8 cellular contexts compared by ENCODE assay signal in genomic region chr13:114281351-114282142, GRCh38. TPM values are rescaled to one million over a fixed set of nuclear protein-coding genes. Genes with fewer than 3 reads are reported as not detected.
DNase-seq lines count a peak whose midpoint lies in the region; ATAC-seq, FAIRE-seq and TF ChIP-seq lines count a peak whose summit lies in the region.

A gene with protein sequence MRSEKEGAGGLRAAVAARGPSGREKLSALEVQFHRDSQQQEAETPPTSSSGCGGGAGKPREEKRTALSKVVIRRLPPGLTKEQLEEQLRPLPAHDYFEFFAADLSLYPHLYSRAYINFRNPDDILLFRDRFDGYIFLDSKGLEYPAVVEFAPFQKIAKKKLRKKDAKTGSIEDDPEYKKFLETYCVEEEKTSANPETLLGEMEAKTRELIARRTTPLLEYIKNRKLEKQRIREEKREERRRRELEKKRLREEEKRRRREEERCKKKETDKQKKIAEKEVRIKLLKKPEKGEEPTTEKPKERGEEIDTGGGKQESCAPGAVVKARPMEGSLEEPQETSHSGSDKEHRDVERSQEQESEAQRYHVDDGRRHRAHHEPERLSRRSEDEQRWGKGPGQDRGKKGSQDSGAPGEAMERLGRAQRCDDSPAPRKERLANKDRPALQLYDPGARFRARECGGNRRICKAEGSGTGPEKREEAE (plus strand): TSS chr13:114281601. CDS start chr13:114281640, 39 bp downstream.

- H3K36me3 ChIP-seq in prostate gland, result no peaks in the 10 kb centered on the region

- peak within 1 kb of the TSS; percentile 60 to 84 for H3K4me3 ChIP-seq in prostate gland

- intact Hi-C loops in T-helper 1 cell treated with Interleukin-12 subunit alpha and Interleukin-12 subunit beta and Interleukin-4 antibody, amounts not matched to agents 30 ng/mL and 1 ng/mL, for 36 hours (cut with micrococcal nuclease), result loop anchor here (1.0 kb wide), 3 partner anchors 33 to 464 kb away; partner anchors contain the start of gene CHAMP1
- intact Hi-C loops in left cardiac atrium (cut with DNase I) (no loop called here), prostate gland (cut with DNase I) (no loop called here)

- H3K27ac ChIP-seq in prostate gland, result peak within 1 kb of the TSS; percentile 92 to 98

- under 1% methylated on average over 41 of the region's 99 CpGs for WGBS in prostate gland

- peak in 1 of 4 experiments; percentile 9 for TF ChIP-seq CTCF in prostate gland (IDR thresholded peaks at IDR 0.05)

- DNase-seq in GM12891 (ENCODE audit: insufficient read length, low spot score) (peak; percentile 77), NCI-H1417 treated with DMSO at 0.1 percent for 48 hours (lab: John Stamatoyannopoulos, UW) (peak; percentile 90), amniotic epithelial cell (ENCODE audit: low read depth) (peak; percentile 85), left cardiac atrium (peak; percentile 90), prostate gland (ENCODE audit: low spot score) (peak; percentile 86), ureter (ENCODE audit: low spot score) (peak; percentile 91)

- H3K4me1 ChIP-seq in prostate gland (replicated peaks), result peaks cover 3% of the 10 kb centered on the region

- peak; percentile 75 for ATAC-seq in HG02763 (IDR thresholded peaks at IDR 0.05; ENCODE audit: unreplicated experiment)
- peak; percentile 94 to 96 for ATAC-seq in left cardiac atrium

- no peaks in the 10 kb centered on the region for H3K27me3 ChIP-seq in prostate gland (replicated peaks; ENCODE audit: insufficient read depth)

- TF ChIP-seq POLR2A in GM12891 (IDR thresholded peaks at IDR 0.05; ENCODE audit: low read depth, low read length) (peak; percentile 83), prostate gland (IDR thresholded peaks at IDR 0.05) (peak; percentile 72)

- H3K9me3 ChIP-seq in prostate gland, result no peaks in the 10 kb centered on the region

- FAIRE-seq in GM12891 (lab: Jason Lieb, UNC), result peak; percentile 92

TF ChIP-seq in GM12891, 5 proteins besides CTCF, POLR2A, EP300 and RAD21:
- TF ChIP-seq POLR2AphosphoS5 (IDR thresholded peaks at IDR 0.05; ENCODE audit: low read depth, low read length) (peak; percentile 88), POU2F2 (IDR thresholded peaks at IDR 0.05; ENCODE audit: low read depth, low read length) (0 out of 2 replicates have a peak, but pooled peaks have one; percentile 5), TAF1 (IDR thresholded peaks at IDR 0.05; ENCODE audit: low read depth, low read length) (no peak), PAX5 (IDR thresholded peaks at IDR 0.05; ENCODE audit: insufficient read depth, low read length, severe bottlenecking) (no peak), SPI1 (IDR thresholded peaks at IDR 0.05; ENCODE audit: low read depth, low read length) (no peak)

RNA-seq across cellular contexts. Expression of the gene that starts here (rescaled TPM):
- polyA plus RNA-seq in GM12891 (2012; ENCODE audit: low read depth, missing spikeins), result 38.1 TPM
- total RNA-seq in T-helper 1 cell treated with Interleukin-12 subunit alpha and Interleukin-12 subunit beta and Interleukin-4 antibody, amounts not matched to agents 30 ng/mL and 1 ng/mL, for 36 hours, result 47.1 and 49.6 TPM in 2 replicates
- total RNA-seq in left cardiac atrium (10 to 100 TPM; 22.2 to 28.0 TPM), prostate gland (10 to 100 TPM; 30.6 to 62.9 TPM), ureter (59.1 TPM)

Comparison
In these comparisons a context has a peak if more than half of its experiments do, and no peak if none do; other contexts are left out.
1. Peak in every context shown above with its lines: DNase-seq, ATAC-seq, H3K4me3 ChIP-seq and H3K27ac ChIP-seq.